8 cellular contexts compared by ENCODE assay signal in the genomic region with DNA sequence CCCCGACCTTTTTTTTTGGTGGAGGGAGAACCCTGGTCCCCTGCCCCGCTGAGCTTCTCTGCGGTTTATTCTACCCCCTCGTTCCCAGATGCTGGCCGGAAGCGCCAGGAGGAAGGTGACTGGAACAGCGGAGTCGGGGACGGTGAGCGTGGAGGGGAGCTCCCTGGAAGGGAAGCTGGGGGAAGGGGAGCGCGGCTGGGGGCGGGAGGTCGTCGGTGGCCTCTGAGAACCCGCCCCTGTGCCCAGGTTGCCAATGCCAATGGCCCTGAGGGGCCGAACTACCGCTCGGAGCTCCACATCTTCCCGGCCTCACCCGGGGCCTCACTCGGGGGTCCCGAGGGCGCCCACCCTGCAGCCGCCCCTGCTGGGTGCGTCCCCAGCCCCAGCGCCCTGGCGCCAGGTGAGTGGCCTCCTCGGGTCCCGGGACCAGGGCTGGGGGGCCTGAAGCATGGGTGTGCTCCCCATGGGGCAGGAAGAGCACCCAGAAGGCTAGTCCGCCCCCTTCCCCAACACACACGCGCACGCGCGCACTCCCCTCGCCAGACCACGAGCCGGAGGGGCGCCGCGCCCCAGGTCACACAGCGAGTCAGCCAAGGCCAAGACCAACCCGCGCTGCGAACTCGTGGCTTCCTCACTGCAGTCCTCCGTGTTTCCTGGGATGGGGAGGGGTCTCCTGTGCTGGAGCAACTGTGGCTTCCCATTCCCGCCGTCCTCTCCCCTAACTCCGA. TPM values are rescaled to one million over a fixed set of nuclear protein-coding genes. Genes with fewer than 3 reads are reported as not detected.
DNase-seq lines count a peak whose midpoint lies in the region; ATAC-seq lines count a peak whose summit lies in the region.

No MANE protein-coding gene starts in this region.

- peak; percentile 61 for ATAC-seq in stimulated activated effector memory CD8-positive, alpha-beta T cell treated with anti-CD3 and anti-CD28 coated beads, Interleukin-12 subunit alpha, Interleukin-12 subunit beta, amount 100 ng/mL, for 72 hours
- no peak for ATAC-seq in GM21526 (IDR thresholded peaks at IDR 0.05; ENCODE audit: low FRiP score, unreplicated experiment)

- CTCF ChIA-PET in activated naive CD4-positive, alpha-beta T cell treated with anti-CD3 and anti-CD28 coated beads for 36 hours (lab: Charles Lee): interaction anchor here (0.6 to 1.5 kb wide), 6 partner anchors 10 to 493 kb away, joined by 3 to 5 read pairs (median 3); no protein-coding TSS in a partner anchor

- H3K36me3 Mint-ChIP-seq in activated naive CD4-positive, alpha-beta T cell treated with anti-CD3 and anti-CD28 coated beads for 36 hours (ENCODE audit: low read depth): no peaks in the 10 kb centered on the region
- H3K36me3 Mint-ChIP-seq in stimulated activated effector memory CD8-positive, alpha-beta T cell treated with anti-CD3 and anti-CD28 coated beads, Interleukin-12 subunit alpha, Interleukin-12 subunit beta, amount 100 ng/mL, for 72 hours: no peaks in the 10 kb centered on the region

- no peaks in the 10 kb centered on the region for H3K9me3 Mint-ChIP-seq in activated naive CD4-positive, alpha-beta T cell treated with anti-CD3 and anti-CD28 coated beads for 36 hours
- no peaks in the 10 kb centered on the region for H3K9me3 Mint-ChIP-seq in stimulated activated effector memory CD8-positive, alpha-beta T cell treated with anti-CD3 and anti-CD28 coated beads, Interleukin-12 subunit alpha, Interleukin-12 subunit beta, amount 100 ng/mL, for 72 hours

- no peaks in the 10 kb centered on the region for H3K4me1 Mint-ChIP-seq in activated naive CD4-positive, alpha-beta T cell treated with anti-CD3 and anti-CD28 coated beads for 36 hours (ENCODE audit: low read depth)
- H3K4me1 Mint-ChIP-seq in stimulated activated effector memory CD8-positive, alpha-beta T cell treated with anti-CD3 and anti-CD28 coated beads, Interleukin-12 subunit alpha, Interleukin-12 subunit beta, amount 100 ng/mL, for 72 hours: no peaks in the 10 kb centered on the region

- DNase-seq in NCI-H2227 (lab: John Stamatoyannopoulos, UW; ENCODE audit: unreplicated experiment): peak; percentile 54
- DNase-seq in NCI-H2227 treated with DMSO at 0.1 percent for 48 hours (lab: John Stamatoyannopoulos, UW): no peak
- DNase-seq in activated naive CD4-positive, alpha-beta T cell treated with anti-CD3 and anti-CD28 coated beads for 36 hours: peak; percentile 23
- peak; percentile 77 for DNase-seq in iPS-NIHi11 (ENCODE audit: low spot score)
- DNase-seq in stimulated activated effector memory CD8-positive, alpha-beta T cell treated with anti-CD3 and anti-CD28 coated beads, Interleukin-12 subunit alpha, Interleukin-12 subunit beta, amount 100 ng/mL, for 72 hours (ENCODE audit: low spot score in 2 of 2): no peak
- no peak for DNase-seq in SK-N-DZ (ENCODE audit: low spot score)
- DNase-seq in cortex of kidney (lab: John Stamatoyannopoulos, UW): no peak

- peak overlapping the region; percentile 74 for H3K4me3 Mint-ChIP-seq in activated naive CD4-positive, alpha-beta T cell treated with anti-CD3 and anti-CD28 coated beads for 36 hours
- peak overlapping the region; percentile 70 for H3K4me3 Mint-ChIP-seq in stimulated activated effector memory CD8-positive, alpha-beta T cell treated with anti-CD3 and anti-CD28 coated beads, Interleukin-12 subunit alpha, Interleukin-12 subunit beta, amount 100 ng/mL, for 72 hours

- no peak overlapping the region for H3K27ac Mint-ChIP-seq in activated naive CD4-positive, alpha-beta T cell treated with anti-CD3 and anti-CD28 coated beads for 36 hours
- no peak overlapping the region for H3K27ac Mint-ChIP-seq in stimulated activated effector memory CD8-positive, alpha-beta T cell treated with anti-CD3 and anti-CD28 coated beads, Interleukin-12 subunit alpha, Interleukin-12 subunit beta, amount 100 ng/mL, for 72 hours

- H3K27me3 Mint-ChIP-seq in activated naive CD4-positive, alpha-beta T cell treated with anti-CD3 and anti-CD28 coated beads for 36 hours (ENCODE audit: low read depth): peaks cover 14% of the 10 kb centered on the region

- intact Hi-C loops in activated naive CD4-positive, alpha-beta T cell treated with anti-CD3 and anti-CD28 coated beads for 36 hours (cut with micrococcal nuclease): loop anchor here (2.0 kb wide), 1 partner anchor 63 kb away; no protein-coding TSS in a partner anchor

RNA-seq across cellular contexts. Expression of a gene that starts 10.6 kb away (rescaled TPM):
- under 1 TPM; 0.17 to 0.49 TPM for total RNA-seq in activated naive CD4-positive, alpha-beta T cell treated with anti-CD3 and anti-CD28 coated beads for 36 hours
- 3.8 and 4.4 TPM in 2 replicates for polyA plus RNA-seq in SK-N-DZ (2014; cell fraction: cytosol; rRNA removed)
- 1.5 and 4.4 TPM in 2 replicates for polyA plus RNA-seq in SK-N-DZ (2014; cell fraction: nucleus; rRNA removed)

RNA-seq across cellular contexts. Expression of a gene that starts 29.2 kb away (rescaled TPM):
- total RNA-seq in activated naive CD4-positive, alpha-beta T cell treated with anti-CD3 and anti-CD28 coated beads for 36 hours: 10 to 100 TPM; 86.2 to 88.2 TPM
- 61.7 and 65.1 TPM in 2 replicates for polyA plus RNA-seq in SK-N-DZ (2014; cell fraction: cytosol; rRNA removed)
- polyA plus RNA-seq in SK-N-DZ (2014; cell fraction: nucleus; rRNA removed): 49.1 and 63.4 TPM in 2 replicates

RNA-seq across cellular contexts. Expression of a gene that starts 31.2 kb away (rescaled TPM):
- under 1 TPM; 0.14 to 0.17 TPM for total RNA-seq in activated naive CD4-positive, alpha-beta T cell treated with anti-CD3 and anti-CD28 coated beads for 36 hours
- 0.91 and 1.0 TPM in 2 replicates for polyA plus RNA-seq in SK-N-DZ (2014; cell fraction: cytosol; rRNA removed)
- 0.82 and 1.4 TPM in 2 replicates for polyA plus RNA-seq in SK-N-DZ (2014; cell fraction: nucleus; rRNA removed)

Comparison
In these comparisons a context has a peak if more than half of its experiments do, and no peak if none do; other contexts are left out.
1. DNase-seq: peak in NCI-H2227 (single experiment), activated naive CD4-positive, alpha-beta T cell treated with anti-CD3 and anti-CD28 coated beads for 36 hours (single experiment) and iPS-NIHi11 (single experiment); none in NCI-H2227 treated with DMSO at 0.1 percent for 48 hours (single experiment), stimulated activated effector memory CD8-positive, alpha-beta T cell treated with anti-CD3 and anti-CD28 coated beads, Interleukin-12 subunit alpha, Interleukin-12 subunit beta, amount 100 ng/mL, for 72 hours (0 of 2), SK-N-DZ (single experiment) and cortex of kidney (single experiment).